ENCODE assay signal across 9 cellular contexts in genomic region chr12:29428630-29429029, GRCh38. TPM values are rescaled to one million over a fixed set of nuclear protein-coding genes. Genes with fewer than 3 reads are reported as not detected.
DNase-seq lines count a peak whose midpoint lies in the region; ATAC-seq and TF ChIP-seq lines count a peak whose summit lies in the region.
"Had no signal": no experiment of that assay in that cellular context is flagged by ENCODE, and none has a peak within 500 bp of the region (broad histone marks: within the 10 kb centered on the region; RNA-seq: fewer than 3 reads in every experiment).

No MANE protein-coding gene starts in this region.

- TF ChIP-seq CTCF in GM12865 (IDR thresholded peaks at IDR 0.05; ENCODE audit: insufficient read depth, low read depth, low read length, missing control alignments), result no peak
- TF ChIP-seq CTCF in left lung (IDR thresholded peaks at IDR 0.05), result no peak

- DNase-seq in GM12865 (ENCODE audit: low read depth) (peak; percentile 19), SIG-M5 (lab: John Stamatoyannopoulos, UW) (peak; percentile 86), left lung (no peak), ecto neural progenitor cell (ENCODE audit: low spot score) (no peak), 8988T (no peak), cortex of kidney (lab: John Stamatoyannopoulos, UW) (no peak), hippocampal formation (lab: John Stamatoyannopoulos, UW) (no peak)
- DNase-seq: activated naive CD8-positive, alpha-beta T cell treated with anti-CD3 and anti-CD28 coated beads, Interleukin-2, amount 10 ng/mL, durations not matched to agents 7 days and 5 days had no signal

- peak overlapping the region in 1 of 2 donors; percentile 78 for H3K27ac ChIP-seq in left lung

- peaks cover 0 to 23% of the 10 kb centered on the region in 2 donors for H3K4me1 ChIP-seq in left lung

- ATAC-seq in HG02759 (IDR thresholded peaks at IDR 0.05; ENCODE audit: unreplicated experiment) (peak; percentile 63), left lung (peak; percentile 88)

- H3K4me3 ChIP-seq in GM12865 (ENCODE audit: low read depth, low read length) (no peak overlapping the region), left lung (no peak overlapping the region)

- H3K27me3 ChIP-seq in left lung, result no peaks in the 10 kb centered on the region

- H3K9me3 ChIP-seq in left lung, result no peaks in the 10 kb centered on the region

- H3K36me3 ChIP-seq in left lung, result no peaks in the 10 kb centered on the region

- intact Hi-C loops in left lung (cut with DNase I), result no loop called here

RNA-seq across cellular contexts. Expression of gene ERGIC2, which starts 47.7 kb away (rescaled TPM):
- 10 to 100 TPM; 78.5 to 83.6 TPM for total RNA-seq in left lung

Comparison
In these comparisons a context has a peak if more than half of its experiments do, and no peak if none do; other contexts are left out.
1. DNase-seq: peak in GM12865 (single experiment) and SIG-M5 (single experiment); none in left lung (0 of 2), ecto neural progenitor cell (single experiment), 8988T (single experiment), cortex of kidney (single experiment) and hippocampal formation (0 of 2).